1 cellular context compared by ENCODE assay signal in genomic region chr2:214203744-214204289, GRCh38.
TF ChIP-seq lines count a peak whose summit lies in the region.

No MANE protein-coding gene starts in this region.

TF ChIP-seq in GM12878, 131 proteins besides CTCF, POLR2A, EP300 and RAD21 (continued from another document):
- TF ChIP-seq, protein P1, sequence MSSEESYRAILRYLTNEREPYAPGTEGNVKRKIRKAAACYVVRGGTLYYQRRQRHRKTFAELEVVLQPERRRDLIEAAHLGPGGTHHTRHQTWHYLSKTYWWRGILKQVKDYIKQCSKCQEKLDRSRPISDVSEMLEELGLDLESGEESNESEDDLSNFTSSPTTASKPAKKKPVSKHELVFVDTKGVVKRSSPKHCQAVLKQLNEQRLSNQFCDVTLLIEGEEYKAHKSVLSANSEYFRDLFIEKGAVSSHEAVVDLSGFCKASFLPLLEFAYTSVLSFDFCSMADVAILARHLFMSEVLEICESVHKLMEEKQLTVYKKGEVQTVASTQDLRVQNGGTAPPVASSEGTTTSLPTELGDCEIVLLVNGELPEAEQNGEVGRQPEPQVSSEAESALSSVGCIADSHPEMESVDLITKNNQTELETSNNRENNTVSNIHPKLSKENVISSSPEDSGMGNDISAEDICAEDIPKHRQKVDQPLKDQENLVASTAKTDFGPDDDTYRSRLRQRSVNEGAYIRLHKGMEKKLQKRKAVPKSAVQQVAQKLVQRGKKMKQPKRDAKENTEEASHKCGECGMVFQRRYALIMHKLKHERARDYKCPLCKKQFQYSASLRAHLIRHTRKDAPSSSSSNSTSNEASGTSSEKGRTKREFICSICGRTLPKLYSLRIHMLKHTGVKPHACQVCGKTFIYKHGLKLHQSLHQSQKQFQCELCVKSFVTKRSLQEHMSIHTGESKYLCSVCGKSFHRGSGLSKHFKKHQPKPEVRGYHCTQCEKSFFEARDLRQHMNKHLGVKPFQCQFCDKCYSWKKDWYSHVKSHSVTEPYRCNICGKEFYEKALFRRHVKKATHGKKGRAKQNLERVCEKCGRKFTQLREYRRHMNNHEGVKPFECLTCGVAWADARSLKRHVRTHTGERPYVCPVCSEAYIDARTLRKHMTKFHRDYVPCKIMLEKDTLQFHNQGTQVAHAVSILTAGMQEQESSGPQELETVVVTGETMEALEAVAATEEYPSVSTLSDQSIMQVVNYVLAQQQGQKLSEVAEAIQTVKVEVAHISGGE (CRISPR knock-in tag; IDR thresholded peaks at IDR 0.05), result no peak
- TF ChIP-seq POU2F2 (IDR thresholded peaks at IDR 0.05; ENCODE audit: borderline replicate concordance, low read depth, low read length) (no peak), EED (IDR thresholded peaks at IDR 0.05; ENCODE audit: low read depth) (no peak), TCF7 (IDR thresholded peaks at IDR 0.05; ENCODE audit: borderline replicate concordance) (no peak), RCOR1 (conservative IDR thresholded peaks at IDR 0.05; ENCODE audit: low read depth, low read length) (no peak), NR2C1 (IDR thresholded peaks at IDR 0.05) (no peak), SMAD5 (IDR thresholded peaks at IDR 0.05; ENCODE audit: low read depth) (no peak), TAF1 (IDR thresholded peaks at IDR 0.05; ENCODE audit: borderline replicate concordance, low read depth, low read length) (no peak), RB1 (IDR thresholded peaks at IDR 0.05; ENCODE audit: borderline replicate concordance) (no peak), GABPA (IDR thresholded peaks at IDR 0.05; ENCODE audit: low read depth) (no peak), NR2C2 (IDR thresholded peaks at IDR 0.05; ENCODE audit: borderline replicate concordance, control insufficient read depth, insufficient read length, low read depth) (no peak), MEF2B (IDR thresholded peaks at IDR 0.05; ENCODE audit: partially characterized antibody, poor library complexity, severe bottlenecking) (no peak), MLLT1 (IDR thresholded peaks at IDR 0.05) (no peak), RUNX3 (IDR thresholded peaks at IDR 0.05; ENCODE audit: low read length) (no peak), ELK1 (IDR thresholded peaks at IDR 0.05; ENCODE audit: low read depth, low read length) (no peak), PML (IDR thresholded peaks at IDR 0.05; ENCODE audit: low read length) (no peak), RBBP5 (conservative IDR thresholded peaks at IDR 0.05) (no peak)
- TF ChIP-seq, protein P2, sequence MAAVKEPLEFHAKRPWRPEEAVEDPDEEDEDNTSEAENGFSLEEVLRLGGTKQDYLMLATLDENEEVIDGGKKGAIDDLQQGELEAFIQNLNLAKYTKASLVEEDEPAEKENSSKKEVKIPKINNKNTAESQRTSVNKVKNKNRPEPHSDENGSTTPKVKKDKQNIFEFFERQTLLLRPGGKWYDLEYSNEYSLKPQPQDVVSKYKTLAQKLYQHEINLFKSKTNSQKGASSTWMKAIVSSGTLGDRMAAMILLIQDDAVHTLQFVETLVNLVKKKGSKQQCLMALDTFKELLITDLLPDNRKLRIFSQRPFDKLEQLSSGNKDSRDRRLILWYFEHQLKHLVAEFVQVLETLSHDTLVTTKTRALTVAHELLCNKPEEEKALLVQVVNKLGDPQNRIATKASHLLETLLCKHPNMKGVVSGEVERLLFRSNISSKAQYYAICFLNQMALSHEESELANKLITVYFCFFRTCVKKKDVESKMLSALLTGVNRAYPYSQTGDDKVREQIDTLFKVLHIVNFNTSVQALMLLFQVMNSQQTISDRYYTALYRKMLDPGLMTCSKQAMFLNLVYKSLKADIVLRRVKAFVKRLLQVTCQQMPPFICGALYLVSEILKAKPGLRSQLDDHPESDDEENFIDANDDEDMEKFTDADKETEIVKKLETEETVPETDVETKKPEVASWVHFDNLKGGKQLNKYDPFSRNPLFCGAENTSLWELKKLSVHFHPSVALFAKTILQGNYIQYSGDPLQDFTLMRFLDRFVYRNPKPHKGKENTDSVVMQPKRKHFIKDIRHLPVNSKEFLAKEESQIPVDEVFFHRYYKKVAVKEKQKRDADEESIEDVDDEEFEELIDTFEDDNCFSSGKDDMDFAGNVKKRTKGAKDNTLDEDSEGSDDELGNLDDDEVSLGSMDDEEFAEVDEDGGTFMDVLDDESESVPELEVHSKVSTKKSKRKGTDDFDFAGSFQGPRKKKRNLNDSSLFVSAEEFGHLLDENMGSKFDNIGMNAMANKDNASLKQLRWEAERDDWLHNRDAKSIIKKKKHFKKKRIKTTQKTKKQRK (IDR thresholded peaks at IDR 0.05; ENCODE audit: low read depth, low read length), result no peak
